Comparison of ENCODE assay signal across 1 cellular context in the genomic region with DNA sequence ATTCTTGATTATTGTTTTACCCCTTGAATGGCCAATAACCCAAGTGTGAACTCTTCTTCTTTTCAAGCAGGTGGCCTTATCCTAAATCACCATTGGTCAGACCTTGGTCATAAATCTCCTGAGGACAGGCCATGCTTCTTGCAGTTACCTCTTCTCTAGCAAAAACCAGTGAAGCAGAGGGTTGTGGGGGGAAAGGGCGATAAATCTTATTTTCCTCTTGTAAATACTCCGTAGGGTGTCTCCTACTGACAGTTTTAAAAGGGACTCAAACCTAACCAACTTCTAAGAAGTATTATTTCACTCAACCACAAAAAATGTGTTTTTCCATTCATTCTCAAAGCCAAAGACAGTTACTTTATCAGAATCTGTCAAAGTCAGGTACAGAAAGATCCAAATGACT.
TF ChIP-seq lines count a peak whose summit lies in the region.

No MANE protein-coding gene starts in this region.

TF ChIP-seq in HEK293, 187 proteins besides CTCF, POLR2A, EP300 and RAD21 (continued from another document):
- TF ChIP-seq, protein P1, sequence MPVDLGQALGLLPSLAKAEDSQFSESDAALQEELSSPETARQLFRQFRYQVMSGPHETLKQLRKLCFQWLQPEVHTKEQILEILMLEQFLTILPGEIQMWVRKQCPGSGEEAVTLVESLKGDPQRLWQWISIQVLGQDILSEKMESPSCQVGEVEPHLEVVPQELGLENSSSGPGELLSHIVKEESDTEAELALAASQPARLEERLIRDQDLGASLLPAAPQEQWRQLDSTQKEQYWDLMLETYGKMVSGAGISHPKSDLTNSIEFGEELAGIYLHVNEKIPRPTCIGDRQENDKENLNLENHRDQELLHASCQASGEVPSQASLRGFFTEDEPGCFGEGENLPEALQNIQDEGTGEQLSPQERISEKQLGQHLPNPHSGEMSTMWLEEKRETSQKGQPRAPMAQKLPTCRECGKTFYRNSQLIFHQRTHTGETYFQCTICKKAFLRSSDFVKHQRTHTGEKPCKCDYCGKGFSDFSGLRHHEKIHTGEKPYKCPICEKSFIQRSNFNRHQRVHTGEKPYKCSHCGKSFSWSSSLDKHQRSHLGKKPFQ (tag by site-specific recombination; IDR thresholded peaks at IDR 0.05) = peak; percentile 57; the same call in 1 of the 2 replicates
- no peak for TF ChIP-seq ZNF223 (tag by site-specific recombination; IDR thresholded peaks at IDR 0.05)
- TF ChIP-seq ZNF830 (tag by site-specific recombination; IDR thresholded peaks at IDR 0.05; ENCODE audit: low read depth) = no peak
- no peak for TF ChIP-seq ZNF473 (tag by site-specific recombination; IDR thresholded peaks at IDR 0.05)
